25 cellular contexts compared by ENCODE assay signal in the genomic region with DNA sequence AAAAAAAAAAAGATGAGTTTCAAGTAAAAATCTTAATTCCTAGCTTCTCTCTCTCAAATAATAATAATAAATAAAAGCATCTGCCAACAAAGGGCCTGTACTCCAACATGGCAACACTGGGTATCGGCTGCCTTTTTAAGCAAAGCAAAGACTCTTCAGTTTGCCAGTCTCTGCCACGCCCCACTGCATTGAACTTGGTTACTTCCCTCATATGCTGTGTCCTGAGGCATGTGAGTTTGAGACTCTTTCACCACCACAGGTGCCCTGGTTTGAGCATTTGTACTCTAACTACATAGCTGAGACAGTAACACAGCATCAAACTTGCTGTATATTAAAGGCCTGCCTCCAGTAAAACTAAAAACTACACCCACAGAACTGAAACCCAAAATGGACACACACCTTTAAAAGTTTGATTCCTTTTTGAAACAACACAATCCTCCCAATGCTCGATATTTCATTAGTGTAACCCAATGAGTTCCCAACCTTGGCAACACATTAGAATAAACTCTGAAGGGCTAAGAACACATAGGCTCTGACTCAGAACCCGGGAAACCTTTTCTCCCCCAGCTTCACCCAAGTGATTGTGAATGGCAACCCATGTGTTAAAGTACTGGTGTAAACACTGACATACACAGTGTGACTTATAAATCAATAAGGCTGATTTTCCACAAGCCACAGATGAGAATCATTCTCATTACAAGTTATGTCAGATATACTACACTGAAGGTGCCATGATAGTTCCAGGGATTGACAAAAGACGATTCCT. TPM values are rescaled to one million over a fixed set of nuclear protein-coding genes. Genes with fewer than 3 reads are reported as not detected.
DNase-seq lines count a peak whose midpoint lies in the region; ATAC-seq, FAIRE-seq and TF ChIP-seq lines count a peak whose summit lies in the region.
"Had no signal": no experiment of that assay in that cellular context is flagged by ENCODE, and none has a peak within 500 bp of the region (broad histone marks: within the 10 kb centered on the region; RNA-seq: fewer than 3 reads in every experiment).

No MANE protein-coding gene starts in this region.

- no peaks in the 10 kb centered on the region for H3K27me3 ChIP-seq in OCI-LY1 (ENCODE audit: insufficient read depth, low read length)
- no peaks in the 10 kb centered on the region for H3K27me3 ChIP-seq in thyroid gland
- no peaks in the 10 kb centered on the region for H3K27me3 ChIP-seq in small intestine (ENCODE audit: control insufficient read depth in 2 of 2, insufficient read depth in 2 of 2, low read length in 2 of 2)
- H3K27me3 ChIP-seq: cardiac muscle cell, hepatocyte, suprapubic skin had no signal

- H3K9me3 ChIP-seq in OCI-LY1 (ENCODE audit: low read length): no peaks in the 10 kb centered on the region
- H3K9me3 ChIP-seq in thyroid gland: no peaks in the 10 kb centered on the region
- no peaks in the 10 kb centered on the region for H3K9me3 ChIP-seq in small intestine (ENCODE audit: control insufficient read depth, low read depth)
- H3K9me3 ChIP-seq: suprapubic skin had no signal

- no peak overlapping the region for H3K4me3 ChIP-seq in OCI-LY1 (ENCODE audit: low read depth, low read length, poor library complexity, severe bottlenecking)
- no peak overlapping the region for H3K4me3 ChIP-seq in thyroid gland (replicated peaks in 1 of 3)
- no peak overlapping the region for H3K4me3 ChIP-seq in small intestine (ENCODE audit: low read depth in 1 of 2, low read length in 2 of 2)
- H3K4me3 ChIP-seq: cardiac muscle cell, GM12878, hepatocyte, K562, suprapubic skin had no signal

- peaks cover 59% of the 10 kb centered on the region for H3K4me1 Mint-ChIP-seq in activated naive CD8-positive, alpha-beta T cell treated with anti-CD3 and anti-CD28 coated beads, Interleukin-2, amount 50 U/mL, for 24 hours
- H3K4me1 Mint-ChIP-seq in activated naive CD8-positive, alpha-beta T cell treated with anti-CD3 and anti-CD28 coated beads for 36 hours: peaks cover 24% of the 10 kb centered on the region
- H3K4me1 Mint-ChIP-seq in memory B cell: peaks cover 44% of the 10 kb centered on the region

- peak overlapping the region; percentile 22; the same call in 1 of the 2 replicates for H3K9ac ChIP-seq in OCI-LY1 (ENCODE audit: low read length)

- H3K9me3 Mint-ChIP-seq in activated naive CD8-positive, alpha-beta T cell treated with anti-CD3 and anti-CD28 coated beads, Interleukin-2, amount 50 U/mL, for 24 hours: no peaks in the 10 kb centered on the region
- H3K9me3 Mint-ChIP-seq in activated naive CD8-positive, alpha-beta T cell treated with anti-CD3 and anti-CD28 coated beads for 36 hours: no peaks in the 10 kb centered on the region
- H3K9me3 Mint-ChIP-seq in memory B cell: no peaks in the 10 kb centered on the region
- H3K9me3 Mint-ChIP-seq: CD14-positive monocyte had no signal

- intact Hi-C loops in thyroid gland (cut with DNase I): no loop called here

- no peaks in the 10 kb centered on the region for H3K27me3 Mint-ChIP-seq in activated naive CD8-positive, alpha-beta T cell treated with anti-CD3 and anti-CD28 coated beads, Interleukin-2, amount 50 U/mL, for 24 hours
- H3K27me3 Mint-ChIP-seq in activated naive CD8-positive, alpha-beta T cell treated with anti-CD3 and anti-CD28 coated beads for 36 hours: no peaks in the 10 kb centered on the region
- no peaks in the 10 kb centered on the region for H3K27me3 Mint-ChIP-seq in memory B cell

- H3K27ac ChIP-seq in OCI-LY1 (ENCODE audit: low read depth, low read length, poor library complexity, severe bottlenecking) (peak overlapping the region; percentile 83), thyroid gland (no peak overlapping the region), small intestine (ENCODE audit: low read depth in 1 of 2, low read length in 1 of 2) (no peak overlapping the region)
- H3K27ac ChIP-seq: cardiac muscle cell, hepatocyte, suprapubic skin had no signal

- peaks cover 5% of the 10 kb centered on the region for H3K36me3 Mint-ChIP-seq in activated naive CD8-positive, alpha-beta T cell treated with anti-CD3 and anti-CD28 coated beads, Interleukin-2, amount 50 U/mL, for 24 hours (ENCODE audit: low read depth)
- peaks cover 5% of the 10 kb centered on the region for H3K36me3 Mint-ChIP-seq in activated naive CD8-positive, alpha-beta T cell treated with anti-CD3 and anti-CD28 coated beads for 36 hours
- H3K36me3 Mint-ChIP-seq in memory B cell: peaks cover 6% of the 10 kb centered on the region

- H3K9me2 ChIP-seq in OCI-LY1 (ENCODE audit: low read depth, low read length): no peaks in the 10 kb centered on the region

- TF ChIP-seq CTCF in OCI-LY1 (IDR thresholded peaks at IDR 0.05; ENCODE audit: low read length) (no peak), thyroid gland (IDR thresholded peaks at IDR 0.05) (no peak)

- H4K20me1 ChIP-seq in OCI-LY1 (ENCODE audit: insufficient read depth, low read length): no peaks in the 10 kb centered on the region

- H3K4me3 Mint-ChIP-seq in activated naive CD8-positive, alpha-beta T cell treated with anti-CD3 and anti-CD28 coated beads, Interleukin-2, amount 50 U/mL, for 24 hours: peak overlapping the region; percentile 1
- H3K4me3 Mint-ChIP-seq in activated naive CD8-positive, alpha-beta T cell treated with anti-CD3 and anti-CD28 coated beads for 36 hours: no peak overlapping the region
- peak overlapping the region; percentile 29 for H3K4me3 Mint-ChIP-seq in memory B cell
- H3K4me3 Mint-ChIP-seq: CD14-positive monocyte had no signal

- H3K4me1 ChIP-seq in OCI-LY1 (ENCODE audit: insufficient read depth, low read length, severe bottlenecking): peaks cover 82% of the 10 kb centered on the region
- peaks cover 29 to 32% of the 10 kb centered on the region in 2 donors for H3K4me1 ChIP-seq in thyroid gland
- H3K4me1 ChIP-seq in small intestine (ENCODE audit: control insufficient read depth in 2 of 2, insufficient read depth in 1 of 2, low read depth in 1 of 2, low read length in 1 of 2): peaks cover 0 to 2% of the 10 kb centered on the region in 2 donors

- peak overlapping the region; percentile 30; the same call in 1 of the 2 replicates for H3K4me2 ChIP-seq in OCI-LY1 (ENCODE audit: low read length)
- H3K4me2 ChIP-seq: hepatocyte had no signal

- no peaks in the 10 kb centered on the region for H3K36me3 ChIP-seq in OCI-LY1 (ENCODE audit: insufficient read depth, low read length)
- no peaks in the 10 kb centered on the region for H3K36me3 ChIP-seq in thyroid gland
- H3K36me3 ChIP-seq in small intestine (ENCODE audit: control insufficient read depth in 2 of 2, insufficient read depth in 2 of 2, low read length in 2 of 2): no peaks in the 10 kb centered on the region
- H3K36me3 ChIP-seq: cardiac muscle cell, suprapubic skin had no signal

- no peak overlapping the region for H3K27ac Mint-ChIP-seq in activated naive CD8-positive, alpha-beta T cell treated with anti-CD3 and anti-CD28 coated beads, Interleukin-2, amount 50 U/mL, for 24 hours
- H3K27ac Mint-ChIP-seq in activated naive CD8-positive, alpha-beta T cell treated with anti-CD3 and anti-CD28 coated beads for 36 hours: no peak overlapping the region
- H3K27ac Mint-ChIP-seq in memory B cell: peak overlapping the region; percentile 88

- peak; percentile 74 for ATAC-seq in activated naive CD8-positive, alpha-beta T cell treated with anti-CD3 and anti-CD28 coated beads, Interleukin-2, amount 50 U/mL, for 24 hours
- peak; percentile 82 for ATAC-seq in memory B cell (ENCODE audit: low read depth)
- ATAC-seq: GM12878, K562 had no signal

- no peak for FAIRE-seq in small intestine (lab: Jason Lieb, UNC)
- FAIRE-seq: GM12878, islet of Langerhans, K562 had no signal

- no peaks in the 10 kb centered on the region; the same call in 1 of the 2 replicates for H3K79me2 ChIP-seq in OCI-LY1 (ENCODE audit: insufficient read depth, low read length)

- H2AFZ ChIP-seq in OCI-LY1 (ENCODE audit: low read length): no peak overlapping the region
- H2AFZ ChIP-seq: hepatocyte had no signal

- DNase-seq in activated naive CD8-positive, alpha-beta T cell treated with anti-CD3 and anti-CD28 coated beads, Interleukin-2, amount 50 U/mL, for 24 hours: no peak
- no peak for DNase-seq in activated naive CD8-positive, alpha-beta T cell treated with anti-CD3 and anti-CD28 coated beads for 36 hours
- DNase-seq in memory B cell (ENCODE audit: low spot score in 2 of 2): no peak
- DNase-seq in thyroid gland: peak; percentile 32 to 44
- no peak for DNase-seq in small intestine
- DNase-seq in NCI-H2081 treated with DMSO at 0.1 percent for 48 hours (lab: John Stamatoyannopoulos, UW): no peak
- DNase-seq in stimulated activated CD4-positive, alpha-beta T cell treated with anti-CD3 and anti-CD28 coated beads, Interleukin-12 subunit alpha, Interleukin-12 subunit beta, amount 100 ng/mL, for 4 hours: no peak
- DNase-seq: activated CD4-positive, alpha-beta T cell treated with anti-CD3 and anti-CD28 coated beads, Interleukin-2, amount 50 U/mL, for 1 hour; activated CD8-positive, alpha-beta memory T cell treated with anti-CD3 and anti-CD28 coated beads, Interleukin-2, amount 50 U/mL, for 48 hours; activated gamma-delta T cell; amniotic stem cell; DMS153; MV-4-11; NCI-H2029; NCI-H446 treated with DMSO at 0.1 percent for 48 hours; nucleus accumbens; retina had no signal

- 0 out of 2 replicates have a peak, but pooled peaks cover 3% of the 10 kb centered on the region for H3F3A ChIP-seq in OCI-LY1 (ENCODE audit: insufficient read depth, low read length)

- TF ChIP-seq POLR2A in thyroid gland (IDR thresholded peaks at IDR 0.05): no peak

- WGBS in thyroid gland, 2 donors: 75 to 80% methylated on average over 5 of the region's 5 CpGs
- 86 to 92% (median 90%) methylated on average over 5 of the region's 5 CpGs for WGBS in small intestine, 3 donors

RNA-seq across cellular contexts. Expression of gene JAZF1, which starts 12.0 kb away (rescaled TPM):
- 1 to 10 TPM; 6.6 to 7.4 TPM for total RNA-seq in activated naive CD8-positive, alpha-beta T cell treated with anti-CD3 and anti-CD28 coated beads for 36 hours
- 10 to 100 TPM; 12.7 to 19.2 (median 14.7) TPM for total RNA-seq in thyroid gland
- 1 to 10 TPM in 2 of 3 donors, under 1 TPM in 1; 0.67 to 3.6 (median 3.5) TPM for polyA plus RNA-seq in small intestine

Comparison
In these comparisons a context has a peak if more than half of its experiments do, and no peak if none do; other contexts are left out.
1. DNase-seq: peak in thyroid gland (2 of 2); none in activated naive CD8-positive, alpha-beta T cell treated with anti-CD3 and anti-CD28 coated beads, Interleukin-2, amount 50 U/mL, for 24 hours (single experiment), activated naive CD8-positive, alpha-beta T cell treated with anti-CD3 and anti-CD28 coated beads for 36 hours (single experiment), memory B cell (0 of 2), small intestine (single experiment), NCI-H2081 treated with DMSO at 0.1 percent for 48 hours (single experiment) and stimulated activated CD4-positive, alpha-beta T cell treated with anti-CD3 and anti-CD28 coated beads, Interleukin-12 subunit alpha, Interleukin-12 subunit beta, amount 100 ng/mL, for 4 hours (single experiment).